In genomic region chr18:68843467-68844089, GRCh38 we compare ENCODE assay signal across 17 cellular contexts. TPM values are rescaled to one million over a fixed set of nuclear protein-coding genes. Genes with fewer than 3 reads are reported as not detected.
DNase-seq lines count a peak whose midpoint lies in the region; ATAC-seq, FAIRE-seq and TF ChIP-seq lines count a peak whose summit lies in the region.
"Had no signal": no experiment of that assay in that cellular context is flagged by ENCODE, and none has a peak within 500 bp of the region (broad histone marks: within the 10 kb centered on the region; RNA-seq: fewer than 3 reads in every experiment).

No MANE protein-coding gene starts in this region.

- no peaks in the 10 kb centered on the region for H3K79me2 ChIP-seq in DND-41 (ENCODE audit: insufficient read depth, low read length)

- no peak overlapping the region for H3K4me3 ChIP-seq in DND-41 (ENCODE audit: low read depth in 1 of 2, low read length in 2 of 2)

- no peaks in the 10 kb centered on the region for H3K27me3 Mint-ChIP-seq in effector memory CD8-positive, alpha-beta T cell
- H3K27me3 Mint-ChIP-seq: activated naive CD8-positive, alpha-beta T cell treated with anti-CD3 and anti-CD28 coated beads, Interleukin-2, amount 10 ng/mL, durations not matched to agents 7 days and 5 days; CD4-positive, CD25-positive, alpha-beta regulatory T cell had no signal

- no peak overlapping the region for H3K27ac Mint-ChIP-seq in effector memory CD8-positive, alpha-beta T cell
- H3K27ac Mint-ChIP-seq: activated naive CD8-positive, alpha-beta T cell treated with anti-CD3 and anti-CD28 coated beads, Interleukin-2, amount 10 ng/mL, durations not matched to agents 7 days and 5 days; CD4-positive, CD25-positive, alpha-beta regulatory T cell had no signal

- no peaks in the 10 kb centered on the region for H3K36me3 ChIP-seq in DND-41 (ENCODE audit: insufficient read depth, low read length)

- H3K9me3 ChIP-seq in DND-41 (ENCODE audit: insufficient read depth, low read length, severe bottlenecking): no peaks in the 10 kb centered on the region

- no peaks in the 10 kb centered on the region for H4K20me1 ChIP-seq in DND-41 (ENCODE audit: insufficient read depth, low read length)

- CTCF ChIA-PET in RWPE1 (lab: Yijun Ruan, JAX): no interaction called here

- H3K27me3 ChIP-seq in DND-41 (ENCODE audit: insufficient read depth, low read length, poor library complexity) (no peaks in the 10 kb centered on the region), foreskin keratinocyte (no peaks in the 10 kb centered on the region)

- TF ChIP-seq CTCF in DND-41 (IDR thresholded peaks at IDR 0.05; ENCODE audit: borderline replicate concordance, extremely low read depth, low read length, poor library complexity, severe bottlenecking): peak; percentile 3
- TF ChIP-seq CTCF in RWPE1 (conservative IDR thresholded peaks at IDR 0.05; ENCODE audit: low read depth): peak; percentile 16; the same call in 1 of the 2 replicates
- TF ChIP-seq CTCF in foreskin keratinocyte (conservative IDR thresholded peaks at IDR 0.05): peak; percentile 34

- H2AFZ ChIP-seq in DND-41 (ENCODE audit: low read depth, low read length): no peak overlapping the region

- ATAC-seq in DND-41 (ENCODE audit: insufficient read depth, low read depth) (no peak), foreskin keratinocyte (no peak), GM21528 (IDR thresholded peaks at IDR 0.05; ENCODE audit: low FRiP score, unreplicated experiment) (no peak)
- no peak for ATAC-seq in effector memory CD8-positive, alpha-beta T cell (replicated peaks)

- no peak overlapping the region for H3K4me3 Mint-ChIP-seq in effector memory CD8-positive, alpha-beta T cell
- H3K4me3 Mint-ChIP-seq: activated naive CD8-positive, alpha-beta T cell treated with anti-CD3 and anti-CD28 coated beads, Interleukin-2, amount 10 ng/mL, durations not matched to agents 7 days and 5 days; CD4-positive, CD25-positive, alpha-beta regulatory T cell had no signal

- H3K4me1 ChIP-seq in DND-41 (ENCODE audit: insufficient read depth, low read length): no peaks in the 10 kb centered on the region
- H3K4me1 ChIP-seq in foreskin keratinocyte: peaks cover 4% of the 10 kb centered on the region

- H3K9me3 Mint-ChIP-seq in effector memory CD8-positive, alpha-beta T cell: no peaks in the 10 kb centered on the region
- H3K9me3 Mint-ChIP-seq: activated naive CD8-positive, alpha-beta T cell treated with anti-CD3 and anti-CD28 coated beads, Interleukin-2, amount 10 ng/mL, durations not matched to agents 7 days and 5 days; CD4-positive, CD25-positive, alpha-beta regulatory T cell had no signal

- no peak overlapping the region for H3K4me2 ChIP-seq in DND-41 (ENCODE audit: insufficient read depth, low read length)

- H3K4me1 Mint-ChIP-seq in effector memory CD8-positive, alpha-beta T cell (ENCODE audit: low read depth in 2 of 2): no peaks in the 10 kb centered on the region
- H3K4me1 Mint-ChIP-seq: activated naive CD8-positive, alpha-beta T cell treated with anti-CD3 and anti-CD28 coated beads, Interleukin-2, amount 10 ng/mL, durations not matched to agents 7 days and 5 days; CD4-positive, CD25-positive, alpha-beta regulatory T cell had no signal

- FAIRE-seq in A204.1 (lab: Jason Lieb, UNC) (peak; percentile 84), GM19239 (lab: Jason Lieb, UNC) (no peak)
- FAIRE-seq: GM18507 had no signal

- H3K9ac ChIP-seq in DND-41 (ENCODE audit: low read depth, low read length): no peak overlapping the region

- DNase-seq in DND-41 (no peak), RWPE1 (ENCODE audit: low spot score) (no peak), foreskin keratinocyte (no peak), GM19239 (ENCODE audit: insufficient read length, low spot score) (no peak), AML-193 (lab: John Stamatoyannopoulos, UW) (no peak)
- no peak for DNase-seq in effector memory CD8-positive, alpha-beta T cell
- DNase-seq: activated CD8-positive, alpha-beta memory T cell treated with anti-CD3 and anti-CD28 coated beads, Interleukin-2, amount 50 U/mL, for 48 hours; activated naive CD8-positive, alpha-beta T cell treated with anti-CD3 and anti-CD28 coated beads, Interleukin-2, amount 10 ng/mL, durations not matched to agents 7 days and 5 days; CD4-positive, CD25-positive, alpha-beta regulatory T cell; KBM-7; NCI-H1930; retina; stimulated activated CD4-positive, alpha-beta T cell treated with anti-CD3 and anti-CD28 coated beads, Interleukin-4, amount 100 ng/mL, for 4 hours; stimulated activated naive CD4-positive, alpha-beta T cell treated with Interleukin-2 at 50 U/mL for 16 hours had no signal

- H3K36me3 Mint-ChIP-seq in effector memory CD8-positive, alpha-beta T cell (ENCODE audit: insufficient read depth): no peaks in the 10 kb centered on the region
- H3K36me3 Mint-ChIP-seq: activated naive CD8-positive, alpha-beta T cell treated with anti-CD3 and anti-CD28 coated beads, Interleukin-2, amount 10 ng/mL, durations not matched to agents 7 days and 5 days; CD4-positive, CD25-positive, alpha-beta regulatory T cell had no signal

- H3K27ac ChIP-seq in DND-41 (ENCODE audit: low read length) (no peak overlapping the region), RWPE1 (no peak overlapping the region), foreskin keratinocyte (no peak overlapping the region)

- POLR2A ChIA-PET in RWPE1 (lab: Yijun Ruan, JAX; ENCODE audit: low non-redundant PET): no interaction called here

RNA-seq across cellular contexts. Expression of gene CCDC102B, which starts 45.7 kb away (rescaled TPM):
- 0.20 TPM in 1 of 2 replicates, not detected in the other for total RNA-seq in foreskin keratinocyte
- polyA plus RNA-seq in foreskin keratinocyte: 0.09 TPM in 1 of 2 replicates, not detected in the other
